8 cellular contexts compared by ENCODE assay signal in the genomic region with DNA sequence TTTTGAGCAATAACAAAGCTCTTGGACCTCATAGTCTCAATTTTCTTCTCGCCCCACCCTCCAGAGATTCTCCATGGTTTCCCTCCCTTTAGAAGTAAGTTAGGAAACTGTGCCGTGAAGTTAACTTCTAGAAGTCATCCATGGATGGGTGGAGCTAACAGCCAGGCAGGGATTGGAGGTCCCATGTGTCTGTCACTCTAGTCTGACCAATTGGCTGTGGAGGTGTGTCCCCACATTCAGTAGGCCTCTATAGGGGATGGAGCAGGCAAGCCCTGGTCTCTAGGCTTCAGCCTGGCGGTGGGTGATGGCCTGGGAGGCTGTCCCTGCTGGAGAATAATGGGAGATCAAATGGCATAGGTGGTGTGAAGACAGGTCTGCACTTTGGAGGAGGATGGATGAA. TPM values are rescaled to one million over a fixed set of nuclear protein-coding genes. Genes with fewer than 3 reads are reported as not detected.
DNase-seq lines count a peak whose midpoint lies in the region; ATAC-seq and TF ChIP-seq lines count a peak whose summit lies in the region.

No MANE protein-coding gene starts in this region.

- no peak for TF ChIP-seq EP300 in stomach (IDR thresholded peaks at IDR 0.05)

- H3K36me3 ChIP-seq in SK-N-MC (ENCODE audit: insufficient read depth, low read length) = no peaks in the 10 kb centered on the region
- no peaks in the 10 kb centered on the region for H3K36me3 ChIP-seq in testis (ENCODE audit: low read depth, missing control alignments)
- H3K36me3 ChIP-seq in stomach = no peaks in the 10 kb centered on the region

- TF ChIP-seq POLR2A in testis (IDR thresholded peaks at IDR 0.05) (no peak), stomach (IDR thresholded peaks at IDR 0.05) (no peak)

- 61 to 63% methylated on average over 3 of the region's 3 CpGs for WGBS in testis, 2 donors
- WGBS in stomach, 5 donors = 72 to 80% (median 76%) methylated on average over 3 of the region's 3 CpGs

- no peak for ATAC-seq in GM21529 (IDR thresholded peaks at IDR 0.05; ENCODE audit: unreplicated experiment)
- no peak for ATAC-seq in GM18861 (IDR thresholded peaks at IDR 0.05; ENCODE audit: unreplicated experiment)

- H3K27ac ChIP-seq in SK-N-MC (no peak overlapping the region), testis (no peak overlapping the region), stomach (no peak overlapping the region)

- H3K27me3 ChIP-seq in testis = no peaks in the 10 kb centered on the region
- peaks cover 0 to 5% (median 0%) of the 10 kb centered on the region in 3 donors for H3K27me3 ChIP-seq in stomach

- no peak overlapping the region for H3K4me3 ChIP-seq in SK-N-MC
- H3K4me3 ChIP-seq in fibroblast of mammary gland (ENCODE audit: control insufficient read depth, low read depth, low read length) = no peak overlapping the region
- H3K4me3 ChIP-seq in testis = no peak overlapping the region
- no peak overlapping the region for H3K4me3 ChIP-seq in stomach

- no peaks in the 10 kb centered on the region for H3K9me3 ChIP-seq in SK-N-MC (ENCODE audit: low read depth, low read length)
- no peaks in the 10 kb centered on the region for H3K9me3 ChIP-seq in testis
- H3K9me3 ChIP-seq in stomach = peaks cover 0 to 6% (median 2%) of the 10 kb centered on the region in 4 donors

- H3K4me1 ChIP-seq in testis (no peaks in the 10 kb centered on the region), stomach (peaks cover 0 to under 1% (median under 1%) of the 10 kb centered on the region in 4 donors)

- peak in 5 of 6 experiments; percentile 4 to 14 (median 9) for DNase-seq in stimulated activated naive CD4-positive, alpha-beta T cell (lab: John Stamatoyannopoulos, UW)
- DNase-seq in stimulated activated naive CD4-positive, alpha-beta T cell treated with Interleukin-2 at 50 U/mL for 16 hours (lab: John Stamatoyannopoulos, UW) = no peak
- peak; percentile 58 for DNase-seq in SK-N-MC (ENCODE audit: low read depth, low spot score)
- peak; percentile 79 for DNase-seq in fibroblast of mammary gland (ENCODE audit: low read depth)
- peak; percentile 81 for DNase-seq in testis
- no peak for DNase-seq in stomach

- intact Hi-C loops in testis (cut with DNase I; ENCODE audit: low total_unique reads) (no loop called here), stomach (cut with DNase I; ENCODE audit: low total_unique reads) (no loop called here)

- TF ChIP-seq CTCF in fibroblast of mammary gland (conservative IDR thresholded peaks at IDR 0.05; ENCODE audit: control insufficient read depth, insufficient read depth, low read depth, low read length) = no peak
- TF ChIP-seq CTCF in testis (IDR thresholded peaks at IDR 0.05) = no peak
- TF ChIP-seq CTCF in stomach (IDR thresholded peaks at IDR 0.05) = no peak

- H3K9ac ChIP-seq in SK-N-MC (ENCODE audit: insufficient read length) = no peak overlapping the region

RNA-seq across cellular contexts. Expression of a gene that starts 50.7 kb away (rescaled TPM):
- total RNA-seq in testis (10 to 100 TPM; 19.9 to 28.7 TPM), stomach (100 to 1,000 TPM in 1 of 5 donors, 10 to 100 TPM in 4; 27.2 to 155 (median 31.6) TPM)
- polyA plus RNA-seq in testis (ENCODE audit: insufficient read depth, low read depth, low replicate concordance) (29.7 TPM), stomach (10 to 100 TPM; 12.4 to 27.1 (median 18.5) TPM)

Comparison
In these comparisons a context has a peak if more than half of its experiments do, and no peak if none do; other contexts are left out.
1. DNase-seq: peak in stimulated activated naive CD4-positive, alpha-beta T cell (5 of 6), SK-N-MC (single experiment), fibroblast of mammary gland (single experiment) and testis (single experiment); none in stimulated activated naive CD4-positive, alpha-beta T cell treated with Interleukin-2 at 50 U/mL for 16 hours (single experiment) and stomach (single experiment).